Comparison of ENCODE assay signal across 1 cellular context in the genomic region with DNA sequence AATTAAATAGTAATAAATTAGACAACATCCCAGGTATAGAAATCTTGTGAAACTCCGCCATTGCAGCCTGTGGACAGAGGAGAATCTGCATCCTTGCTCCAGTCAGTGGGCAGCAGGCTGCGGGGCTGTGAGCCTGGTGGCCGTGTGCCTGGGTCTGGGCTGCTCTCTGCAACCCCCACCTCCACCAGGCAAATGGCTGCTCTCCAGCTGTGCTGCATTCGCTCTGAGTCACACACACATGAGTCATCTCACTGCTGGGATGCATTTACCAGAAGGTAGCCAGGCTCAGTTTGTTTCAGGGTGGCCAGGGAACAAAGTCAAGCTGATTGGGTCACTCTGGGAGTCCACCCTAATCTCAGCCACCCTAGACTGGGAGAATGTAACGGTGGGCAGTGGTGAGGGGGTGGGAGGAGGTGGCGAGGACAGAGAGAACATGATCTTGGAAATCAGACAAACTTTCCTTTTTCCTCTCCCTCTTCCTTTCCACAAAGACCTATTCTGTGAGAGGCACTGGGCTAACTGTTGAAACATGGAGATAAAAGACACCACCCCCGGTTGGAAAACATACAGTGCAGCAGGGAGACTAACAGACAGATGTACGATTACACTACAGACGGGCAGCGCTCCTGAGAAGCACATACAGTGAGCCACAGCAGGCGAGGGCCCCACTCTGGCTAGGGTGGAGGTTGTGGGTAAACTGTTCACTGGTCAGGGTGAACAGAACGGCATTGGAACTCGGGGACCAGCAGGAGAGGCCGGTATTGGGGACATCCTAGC.
TF ChIP-seq lines count a peak whose summit lies in the region.

No MANE protein-coding gene starts in this region.

TF ChIP-seq in GM12878, 131 proteins besides CTCF, POLR2A, EP300 and RAD21 (continued from another document):
- no peak for TF ChIP-seq IKZF1 (conservative IDR thresholded peaks at IDR 0.05)
- TF ChIP-seq NFIC (IDR thresholded peaks at IDR 0.05; ENCODE audit: low read depth, low read length), result no peak
- TF ChIP-seq IRF4 (IDR thresholded peaks at IDR 0.05; ENCODE audit: low read depth, low read length), result 0 out of 2 replicates have a peak, but pooled peaks have one; percentile 52
- TF ChIP-seq, protein P1, sequence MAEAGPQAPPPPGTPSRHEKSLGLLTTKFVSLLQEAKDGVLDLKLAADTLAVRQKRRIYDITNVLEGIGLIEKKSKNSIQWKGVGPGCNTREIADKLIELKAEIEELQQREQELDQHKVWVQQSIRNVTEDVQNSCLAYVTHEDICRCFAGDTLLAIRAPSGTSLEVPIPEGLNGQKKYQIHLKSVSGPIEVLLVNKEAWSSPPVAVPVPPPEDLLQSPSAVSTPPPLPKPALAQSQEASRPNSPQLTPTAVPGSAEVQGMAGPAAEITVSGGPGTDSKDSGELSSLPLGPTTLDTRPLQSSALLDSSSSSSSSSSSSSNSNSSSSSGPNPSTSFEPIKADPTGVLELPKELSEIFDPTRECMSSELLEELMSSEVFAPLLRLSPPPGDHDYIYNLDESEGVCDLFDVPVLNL (IDR thresholded peaks at IDR 0.05; ENCODE audit: low read depth, low read length), result no peak
- no peak for TF ChIP-seq LARP7 (IDR thresholded peaks at IDR 0.05)
- peak; percentile 51; the same call in 1 of the 2 replicates for TF ChIP-seq EED (IDR thresholded peaks at IDR 0.05; ENCODE audit: low read depth)
- TF ChIP-seq, protein P2, sequence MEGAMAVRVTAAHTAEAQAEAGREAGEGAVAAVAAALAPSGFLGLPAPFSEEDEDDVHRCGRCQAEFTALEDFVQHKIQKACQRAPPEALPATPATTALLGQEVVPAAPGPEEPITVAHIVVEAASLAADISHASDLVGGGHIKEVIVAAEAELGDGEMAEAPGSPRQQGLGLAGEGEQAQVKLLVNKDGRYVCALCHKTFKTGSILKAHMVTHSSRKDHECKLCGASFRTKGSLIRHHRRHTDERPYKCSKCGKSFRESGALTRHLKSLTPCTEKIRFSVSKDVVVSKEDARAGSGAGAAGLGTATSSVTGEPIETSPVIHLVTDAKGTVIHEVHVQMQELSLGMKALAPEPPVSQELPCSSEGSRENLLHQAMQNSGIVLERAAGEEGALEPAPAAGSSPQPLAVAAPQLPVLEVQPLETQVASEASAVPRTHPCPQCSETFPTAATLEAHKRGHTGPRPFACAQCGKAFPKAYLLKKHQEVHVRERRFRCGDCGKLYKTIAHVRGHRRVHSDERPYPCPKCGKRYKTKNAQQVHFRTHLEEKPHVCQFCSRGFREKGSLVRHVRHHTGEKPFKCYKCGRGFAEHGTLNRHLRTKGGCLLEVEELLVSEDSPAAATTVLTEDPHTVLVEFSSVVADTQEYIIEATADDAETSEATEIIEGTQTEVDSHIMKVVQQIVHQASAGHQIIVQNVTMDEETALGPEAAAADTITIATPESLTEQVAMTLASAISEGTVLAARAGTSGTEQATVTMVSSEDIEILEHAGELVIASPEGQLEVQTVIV (IDR thresholded peaks at IDR 0.05; ENCODE audit: borderline replicate concordance, partially characterized antibody), result no peak
- TF ChIP-seq SRF (IDR thresholded peaks at IDR 0.05; ENCODE audit: low read depth in 2 of 2, low read length in 2 of 2), result 0 out of 4 replicates have a peak, but pooled peaks of 1 of the 2 experiments have one; percentile 46
- no peak for TF ChIP-seq RFX5 (IDR thresholded peaks at IDR 0.05; ENCODE audit: low read depth, low read length)
- TF ChIP-seq MEF2A (IDR thresholded peaks at IDR 0.05; ENCODE audit: insufficient read depth, low read depth, low read length), result 0 out of 2 replicates have a peak, but pooled peaks have one; percentile 19
- TF ChIP-seq, protein P3, sequence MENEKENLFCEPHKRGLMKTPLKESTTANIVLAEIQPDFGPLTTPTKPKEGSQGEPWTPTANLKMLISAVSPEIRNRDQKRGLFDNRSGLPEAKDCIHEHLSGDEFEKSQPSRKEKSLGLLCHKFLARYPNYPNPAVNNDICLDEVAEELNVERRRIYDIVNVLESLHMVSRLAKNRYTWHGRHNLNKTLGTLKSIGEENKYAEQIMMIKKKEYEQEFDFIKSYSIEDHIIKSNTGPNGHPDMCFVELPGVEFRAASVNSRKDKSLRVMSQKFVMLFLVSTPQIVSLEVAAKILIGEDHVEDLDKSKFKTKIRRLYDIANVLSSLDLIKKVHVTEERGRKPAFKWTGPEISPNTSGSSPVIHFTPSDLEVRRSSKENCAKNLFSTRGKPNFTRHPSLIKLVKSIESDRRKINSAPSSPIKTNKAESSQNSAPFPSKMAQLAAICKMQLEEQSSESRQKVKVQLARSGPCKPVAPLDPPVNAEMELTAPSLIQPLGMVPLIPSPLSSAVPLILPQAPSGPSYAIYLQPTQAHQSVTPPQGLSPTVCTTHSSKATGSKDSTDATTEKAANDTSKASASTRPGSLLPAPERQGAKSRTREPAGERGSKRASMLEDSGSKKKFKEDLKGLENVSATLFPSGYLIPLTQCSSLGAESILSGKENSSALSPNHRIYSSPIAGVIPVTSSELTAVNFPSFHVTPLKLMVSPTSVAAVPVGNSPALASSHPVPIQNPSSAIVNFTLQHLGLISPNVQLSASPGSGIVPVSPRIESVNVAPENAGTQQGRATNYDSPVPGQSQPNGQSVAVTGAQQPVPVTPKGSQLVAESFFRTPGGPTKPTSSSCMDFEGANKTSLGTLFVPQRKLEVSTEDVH (IDR thresholded peaks at IDR 0.05; ENCODE audit: low read depth, partially characterized antibody), result no peak
- no peak for TF ChIP-seq CHD2 (IDR thresholded peaks at IDR 0.05; ENCODE audit: borderline replicate concordance, low read depth, low read length)
- TF ChIP-seq YY1 (IDR thresholded peaks at IDR 0.05; ENCODE audit: low read depth, low read length), result peak; percentile 91
- TF ChIP-seq POU2F2 (IDR thresholded peaks at IDR 0.05; ENCODE audit: borderline replicate concordance, low read depth, low read length), result 0 out of 3 replicates have a peak, but pooled peaks have one; percentile 27
- TF ChIP-seq, protein P4, sequence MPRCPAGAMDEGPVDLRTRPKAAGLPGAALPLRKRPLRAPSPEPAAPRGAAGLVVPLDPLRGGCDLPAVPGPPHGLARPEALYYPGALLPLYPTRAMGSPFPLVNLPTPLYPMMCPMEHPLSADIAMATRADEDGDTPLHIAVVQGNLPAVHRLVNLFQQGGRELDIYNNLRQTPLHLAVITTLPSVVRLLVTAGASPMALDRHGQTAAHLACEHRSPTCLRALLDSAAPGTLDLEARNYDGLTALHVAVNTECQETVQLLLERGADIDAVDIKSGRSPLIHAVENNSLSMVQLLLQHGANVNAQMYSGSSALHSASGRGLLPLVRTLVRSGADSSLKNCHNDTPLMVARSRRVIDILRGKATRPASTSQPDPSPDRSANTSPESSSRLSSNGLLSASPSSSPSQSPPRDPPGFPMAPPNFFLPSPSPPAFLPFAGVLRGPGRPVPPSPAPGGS (IDR thresholded peaks at IDR 0.05; ENCODE audit: borderline replicate concordance, insufficient read depth, low read depth, low read length, poor library complexity, severe bottlenecking), result peak; percentile 15
- TF ChIP-seq, protein P5, sequence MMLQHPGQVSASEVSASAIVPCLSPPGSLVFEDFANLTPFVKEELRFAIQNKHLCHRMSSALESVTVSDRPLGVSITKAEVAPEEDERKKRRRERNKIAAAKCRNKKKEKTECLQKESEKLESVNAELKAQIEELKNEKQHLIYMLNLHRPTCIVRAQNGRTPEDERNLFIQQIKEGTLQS (IDR thresholded peaks at IDR 0.05; ENCODE audit: borderline replicate concordance, extremely low read depth, low read depth, low read length), result no peak
- TF ChIP-seq FOXM1 (IDR thresholded peaks at IDR 0.05; ENCODE audit: low read depth, low read length), result no peak
- TF ChIP-seq, protein P6, sequence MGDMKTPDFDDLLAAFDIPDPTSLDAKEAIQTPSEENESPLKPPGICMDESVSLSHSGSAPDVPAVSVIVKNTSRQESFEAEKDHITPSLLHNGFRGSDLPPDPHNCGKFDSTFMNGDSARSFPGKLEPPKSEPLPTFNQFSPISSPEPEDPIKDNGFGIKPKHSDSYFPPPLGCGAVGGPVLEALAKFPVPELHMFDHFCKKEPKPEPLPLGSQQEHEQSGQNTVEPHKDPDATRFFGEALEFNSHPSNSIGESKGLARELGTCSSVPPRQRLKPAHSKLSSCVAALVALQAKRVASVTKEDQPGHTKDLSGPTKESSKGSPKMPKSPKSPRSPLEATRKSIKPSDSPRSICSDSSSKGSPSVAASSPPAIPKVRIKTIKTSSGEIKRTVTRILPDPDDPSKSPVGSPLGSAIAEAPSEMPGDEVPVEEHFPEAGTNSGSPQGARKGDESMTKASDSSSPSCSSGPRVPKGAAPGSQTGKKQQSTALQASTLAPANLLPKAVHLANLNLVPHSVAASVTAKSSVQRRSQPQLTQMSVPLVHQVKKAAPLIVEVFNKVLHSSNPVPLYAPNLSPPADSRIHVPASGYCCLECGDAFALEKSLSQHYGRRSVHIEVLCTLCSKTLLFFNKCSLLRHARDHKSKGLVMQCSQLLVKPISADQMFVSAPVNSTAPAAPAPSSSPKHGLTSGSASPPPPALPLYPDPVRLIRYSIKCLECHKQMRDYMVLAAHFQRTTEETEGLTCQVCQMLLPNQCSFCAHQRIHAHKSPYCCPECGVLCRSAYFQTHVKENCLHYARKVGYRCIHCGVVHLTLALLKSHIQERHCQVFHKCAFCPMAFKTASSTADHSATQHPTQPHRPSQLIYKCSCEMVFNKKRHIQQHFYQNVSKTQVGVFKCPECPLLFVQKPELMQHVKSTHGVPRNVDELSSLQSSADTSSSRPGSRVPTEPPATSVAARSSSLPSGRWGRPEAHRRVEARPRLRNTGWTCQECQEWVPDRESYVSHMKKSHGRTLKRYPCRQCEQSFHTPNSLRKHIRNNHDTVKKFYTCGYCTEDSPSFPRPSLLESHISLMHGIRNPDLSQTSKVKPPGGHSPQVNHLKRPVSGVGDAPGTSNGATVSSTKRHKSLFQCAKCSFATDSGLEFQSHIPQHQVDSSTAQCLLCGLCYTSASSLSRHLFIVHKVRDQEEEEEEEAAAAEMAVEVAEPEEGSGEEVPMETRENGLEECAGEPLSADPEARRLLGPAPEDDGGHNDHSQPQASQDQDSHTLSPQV (IDR thresholded peaks at IDR 0.05), result no peak
- TF ChIP-seq ZNF622 (IDR thresholded peaks at IDR 0.05), result no peak
- no peak for TF ChIP-seq FOXK2 (IDR thresholded peaks at IDR 0.05)
- no peak for TF ChIP-seq KLF5 (IDR thresholded peaks at IDR 0.05; ENCODE audit: partially characterized antibody)
- TF ChIP-seq, protein P7, sequence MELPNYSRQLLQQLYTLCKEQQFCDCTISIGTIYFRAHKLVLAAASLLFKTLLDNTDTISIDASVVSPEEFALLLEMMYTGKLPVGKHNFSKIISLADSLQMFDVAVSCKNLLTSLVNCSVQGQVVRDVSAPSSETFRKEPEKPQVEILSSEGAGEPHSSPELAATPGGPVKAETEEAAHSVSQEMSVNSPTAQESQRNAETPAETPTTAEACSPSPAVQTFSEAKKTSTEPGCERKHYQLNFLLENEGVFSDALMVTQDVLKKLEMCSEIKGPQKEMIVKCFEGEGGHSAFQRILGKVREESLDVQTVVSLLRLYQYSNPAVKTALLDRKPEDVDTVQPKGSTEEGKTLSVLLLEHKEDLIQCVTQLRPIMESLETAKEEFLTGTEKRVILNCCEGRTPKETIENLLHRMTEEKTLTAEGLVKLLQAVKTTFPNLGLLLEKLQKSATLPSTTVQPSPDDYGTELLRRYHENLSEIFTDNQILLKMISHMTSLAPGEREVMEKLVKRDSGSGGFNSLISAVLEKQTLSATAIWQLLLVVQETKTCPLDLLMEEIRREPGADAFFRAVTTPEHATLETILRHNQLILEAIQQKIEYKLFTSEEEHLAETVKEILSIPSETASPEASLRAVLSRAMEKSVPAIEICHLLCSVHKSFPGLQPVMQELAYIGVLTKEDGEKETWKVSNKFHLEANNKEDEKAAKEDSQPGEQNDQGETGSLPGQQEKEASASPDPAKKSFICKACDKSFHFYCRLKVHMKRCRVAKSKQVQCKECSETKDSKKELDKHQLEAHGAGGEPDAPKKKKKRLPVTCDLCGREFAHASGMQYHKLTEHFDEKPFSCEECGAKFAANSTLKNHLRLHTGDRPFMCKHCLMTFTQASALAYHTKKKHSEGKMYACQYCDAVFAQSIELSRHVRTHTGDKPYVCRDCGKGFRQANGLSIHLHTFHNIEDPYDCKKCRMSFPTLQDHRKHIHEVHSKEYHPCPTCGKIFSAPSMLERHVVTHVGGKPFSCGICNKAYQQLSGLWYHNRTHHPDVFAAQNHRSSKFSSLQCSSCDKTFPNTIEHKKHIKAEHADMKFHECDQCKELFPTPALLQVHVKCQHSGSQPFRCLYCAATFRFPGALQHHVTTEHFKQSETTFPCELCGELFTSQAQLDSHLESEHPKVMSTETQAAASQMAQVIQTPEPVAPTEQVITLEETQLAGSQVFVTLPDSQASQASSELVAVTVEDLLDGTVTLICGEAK (IDR thresholded peaks at IDR 0.05; ENCODE audit: borderline replicate concordance), result no peak
- TF ChIP-seq NFYA (IDR thresholded peaks at IDR 0.05; ENCODE audit: borderline replicate concordance, low read depth, low read length), result no peak
- TF ChIP-seq, protein P8, sequence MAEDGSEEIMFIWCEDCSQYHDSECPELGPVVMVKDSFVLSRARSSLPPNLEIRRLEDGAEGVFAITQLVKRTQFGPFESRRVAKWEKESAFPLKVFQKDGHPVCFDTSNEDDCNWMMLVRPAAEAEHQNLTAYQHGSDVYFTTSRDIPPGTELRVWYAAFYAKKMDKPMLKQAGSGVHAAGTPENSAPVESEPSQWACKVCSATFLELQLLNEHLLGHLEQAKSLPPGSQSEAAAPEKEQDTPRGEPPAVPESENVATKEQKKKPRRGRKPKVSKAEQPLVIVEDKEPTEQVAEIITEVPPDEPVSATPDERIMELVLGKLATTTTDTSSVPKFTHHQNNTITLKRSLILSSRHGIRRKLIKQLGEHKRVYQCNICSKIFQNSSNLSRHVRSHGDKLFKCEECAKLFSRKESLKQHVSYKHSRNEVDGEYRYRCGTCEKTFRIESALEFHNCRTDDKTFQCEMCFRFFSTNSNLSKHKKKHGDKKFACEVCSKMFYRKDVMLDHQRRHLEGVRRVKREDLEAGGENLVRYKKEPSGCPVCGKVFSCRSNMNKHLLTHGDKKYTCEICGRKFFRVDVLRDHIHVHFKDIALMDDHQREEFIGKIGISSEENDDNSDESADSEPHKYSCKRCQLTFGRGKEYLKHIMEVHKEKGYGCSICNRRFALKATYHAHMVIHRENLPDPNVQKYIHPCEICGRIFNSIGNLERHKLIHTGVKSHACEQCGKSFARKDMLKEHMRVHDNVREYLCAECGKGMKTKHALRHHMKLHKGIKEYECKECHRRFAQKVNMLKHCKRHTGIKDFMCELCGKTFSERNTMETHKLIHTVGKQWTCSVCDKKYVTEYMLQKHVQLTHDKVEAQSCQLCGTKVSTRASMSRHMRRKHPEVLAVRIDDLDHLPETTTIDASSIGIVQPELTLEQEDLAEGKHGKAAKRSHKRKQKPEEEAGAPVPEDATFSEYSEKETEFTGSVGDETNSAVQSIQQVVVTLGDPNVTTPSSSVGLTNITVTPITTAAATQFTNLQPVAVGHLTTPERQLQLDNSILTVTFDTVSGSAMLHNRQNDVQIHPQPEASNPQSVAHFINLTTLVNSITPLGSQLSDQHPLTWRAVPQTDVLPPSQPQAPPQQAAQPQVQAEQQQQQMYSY (CRISPR knock-in tag; IDR thresholded peaks at IDR 0.05), result no peak
- peak; percentile 14; the same call in 1 of the 2 replicates for TF ChIP-seq RUNX3 (IDR thresholded peaks at IDR 0.05; ENCODE audit: low read length)
- 0 out of 2 replicates have a peak, but pooled peaks have one; percentile 20 for TF ChIP-seq BCL11A (IDR thresholded peaks at IDR 0.05; ENCODE audit: low read depth, low read length)
- TF ChIP-seq CREM (IDR thresholded peaks at IDR 0.05; ENCODE audit: low read depth), result 0 out of 2 replicates have a peak, but pooled peaks have one; percentile 21
- no peak for TF ChIP-seq CBX3 (IDR thresholded peaks at IDR 0.05; ENCODE audit: borderline replicate concordance, low read depth)
